ENCODE assay signal across 18 cellular contexts in genomic region chr2:15825276-15826060, GRCh38.
"Had no signal": no experiment of that assay in that cellular context is flagged by ENCODE, and none has a peak within 500 bp of the region (broad histone marks: within the 10 kb centered on the region; RNA-seq: fewer than 3 reads in every experiment).

No MANE protein-coding gene starts in this region.

- H3K36me3 Mint-ChIP-seq: activated naive CD8-positive, alpha-beta T cell; natural killer cell treated with Interleukin-12 subunit alpha and Interleukin-12 subunit beta and Interleukin-15 and Interleukin-18, amount 100 ng/mL, for 72 hours; WTC11 had no signal

- H3K27ac ChIP-seq: esophagus squamous epithelium, lower lobe of right lung, tibial artery, vagina had no signal

- H3K4me1 ChIP-seq: lower lobe of right lung, tibial artery, vagina had no signal

- H3K27me3 Mint-ChIP-seq: activated naive CD8-positive, alpha-beta T cell; natural killer cell treated with Interleukin-12 subunit alpha and Interleukin-12 subunit beta and Interleukin-15 and Interleukin-18, amount 100 ng/mL, for 72 hours had no signal

- H3K4me3 Mint-ChIP-seq: activated CD4-positive, alpha-beta T cell treated with anti-CD3 and anti-CD28 coated beads for 36 hours; activated naive CD8-positive, alpha-beta T cell; natural killer cell treated with Interleukin-12 subunit alpha and Interleukin-12 subunit beta and Interleukin-15 and Interleukin-18, amount 100 ng/mL, for 72 hours; T-helper 2 cell treated with Interferon-gamma antibody and Interleukin-4, amounts not matched to agents 5 μg/mL and 100 μg/mL, for 36 hours; WTC11 had no signal

- H3K9me3 ChIP-seq: esophagus squamous epithelium, lower lobe of right lung, tibial artery, vagina had no signal

- H3K9me3 Mint-ChIP-seq: natural killer cell treated with Interleukin-12 subunit alpha and Interleukin-12 subunit beta and Interleukin-15 and Interleukin-18, amount 100 ng/mL, for 72 hours; T-helper 2 cell treated with Interferon-gamma antibody and Interleukin-4, amounts not matched to agents 5 μg/mL and 100 μg/mL, for 36 hours had no signal

- H3K27me3 ChIP-seq: esophagus squamous epithelium, vagina had no signal

- H3K4me3 ChIP-seq: esophagus squamous epithelium, lower lobe of right lung, skin epidermis, tibial artery, vagina had no signal

- H3K27ac Mint-ChIP-seq: activated CD4-positive, alpha-beta T cell treated with anti-CD3 and anti-CD28 coated beads for 36 hours; activated naive CD8-positive, alpha-beta T cell; natural killer cell treated with Interleukin-12 subunit alpha and Interleukin-12 subunit beta and Interleukin-15 and Interleukin-18, amount 100 ng/mL, for 72 hours; progenitor cell of endocrine pancreas; T-helper 2 cell treated with Interferon-gamma antibody and Interleukin-4, amounts not matched to agents 5 μg/mL and 100 μg/mL, for 36 hours; WTC11 had no signal

- ATAC-seq: activated CD4-positive, alpha-beta T cell treated with anti-CD3 and anti-CD28 coated beads for 36 hours; lower lobe of right lung; natural killer cell treated with Interleukin-12 subunit alpha and Interleukin-12 subunit beta and Interleukin-15 and Interleukin-18, amount 100 ng/mL, for 72 hours; right cardiac atrium; stimulated activated naive CD8-positive, alpha-beta T cell treated with anti-CD3 and anti-CD28 coated beads, Interleukin-15, Interleukin-2, amounts not matched to agents 100 U/mL and 50 U/mL, for 24 hours had no signal

- H3K4me1 Mint-ChIP-seq: activated CD4-positive, alpha-beta T cell treated with anti-CD3 and anti-CD28 coated beads for 36 hours had no signal

- H3K36me3 ChIP-seq: esophagus squamous epithelium, lower lobe of right lung, tibial artery, vagina had no signal

- FAIRE-seq: TTC549 had no signal

- DNase-seq: activated CD4-positive, alpha-beta T cell treated with anti-CD3 and anti-CD28 coated beads for 36 hours; activated CD4-positive, alpha-beta T cell treated with anti-CD3 and anti-CD28 coated beads, Interleukin-2, amount 50 U/mL, for 48 hours; activated T-cell treated with anti-CD3 and anti-CD28 coated beads for 4 hours; effector memory CD4-positive, alpha-beta T cell; esophagus squamous epithelium; lower lobe of right lung; right cardiac atrium; stimulated activated naive CD8-positive, alpha-beta T cell treated with anti-CD3 and anti-CD28 coated beads, Interleukin-15, Interleukin-2, amounts not matched to agents 100 U/mL and 50 U/mL, for 24 hours; substantia nigra; tibial artery had no signal
